Comparison of ENCODE assay signal across 8 cellular contexts in genomic region chr17:64505320-64506200, GRCh38. TPM values are rescaled to one million over a fixed set of nuclear protein-coding genes. Genes with fewer than 3 reads are reported as not detected.
DNase-seq lines count a peak whose midpoint lies in the region; ATAC-seq and TF ChIP-seq lines count a peak whose summit lies in the region.

No MANE protein-coding gene starts in this region.

- peak overlapping the region; percentile 95 for H3K4me3 Mint-ChIP-seq in activated CD4-positive, alpha-beta T cell treated with anti-CD3 and anti-CD28 coated beads, Interleukin-2, amount 10 ng/mL, durations not matched to agents 7 days and 5 days

- TF ChIP-seq CTCF in coronary artery (IDR thresholded peaks at IDR 0.05): no peak

- H3K27ac ChIP-seq in coronary artery: peak overlapping the region; percentile 99 to 100

- no peaks in the 10 kb centered on the region for H3K27me3 Mint-ChIP-seq in activated CD4-positive, alpha-beta T cell treated with anti-CD3 and anti-CD28 coated beads, Interleukin-2, amount 10 ng/mL, durations not matched to agents 7 days and 5 days

- H3K27ac Mint-ChIP-seq in activated CD4-positive, alpha-beta T cell treated with anti-CD3 and anti-CD28 coated beads, Interleukin-2, amount 10 ng/mL, durations not matched to agents 7 days and 5 days: peak overlapping the region; percentile 100

- DNase-seq in EL: peak; percentile 83
- DNase-seq in NCI-H526 (lab: John Stamatoyannopoulos, UW): peak; percentile 54 to 87
- DNase-seq in activated CD4-positive, alpha-beta T cell treated with anti-CD3 and anti-CD28 coated beads, Interleukin-2, amount 10 ng/mL, durations not matched to agents 7 days and 5 days: peak; percentile 91
- DNase-seq in coronary artery (ENCODE audit: low spot score): peak; percentile 95
- DNase-seq in left lobe of liver (ENCODE audit: low spot score): peak; percentile 93
- peak; percentile 73 to 75 for DNase-seq in stimulated activated CD4-positive, alpha-beta T cell treated with anti-CD3 and anti-CD28 coated beads, Interleukin-1b, Interleukin-23, amount 100 ng/mL, for 4 hours (ENCODE audit: low read depth in 2 of 2)

- peak; percentile 0 for ATAC-seq in HG03097 (IDR thresholded peaks at IDR 0.05; ENCODE audit: low FRiP score, unreplicated experiment)
- peak; percentile 71 for ATAC-seq in left lobe of liver
- no peak for ATAC-seq in GM21619 (IDR thresholded peaks at IDR 0.05; ENCODE audit: unreplicated experiment)

- CTCF ChIA-PET in activated CD4-positive, alpha-beta T cell treated with anti-CD3 and anti-CD28 coated beads, Interleukin-2, amount 10 ng/mL, durations not matched to agents 7 days and 5 days (lab: Charles Lee): interaction anchor here (0.6 to 3.0 kb wide), 7 partner anchors 9 to 495 kb away, joined by 3 to 29 read pairs (median 4); partner anchors contain the start of gene POLG2

- peak overlapping the region; percentile 90 for H3K4me3 ChIP-seq in coronary artery

- peaks cover 63% of the 10 kb centered on the region for H3K36me3 Mint-ChIP-seq in activated CD4-positive, alpha-beta T cell treated with anti-CD3 and anti-CD28 coated beads, Interleukin-2, amount 10 ng/mL, durations not matched to agents 7 days and 5 days (ENCODE audit: low read depth)

- no peaks in the 10 kb centered on the region for H3K9me3 Mint-ChIP-seq in activated CD4-positive, alpha-beta T cell treated with anti-CD3 and anti-CD28 coated beads, Interleukin-2, amount 10 ng/mL, durations not matched to agents 7 days and 5 days

- peaks cover 60% of the 10 kb centered on the region for H3K4me1 Mint-ChIP-seq in activated CD4-positive, alpha-beta T cell treated with anti-CD3 and anti-CD28 coated beads, Interleukin-2, amount 10 ng/mL, durations not matched to agents 7 days and 5 days

- POLR2A ChIA-PET in activated CD4-positive, alpha-beta T cell treated with anti-CD3 and anti-CD28 coated beads, Interleukin-2, amount 10 ng/mL, durations not matched to agents 7 days and 5 days (lab: Charles Lee): interaction anchor here (0.6 to 1.2 kb wide), 7 partner anchors 9 to 226 kb away, joined by 3 to 15 read pairs (median 3); partner anchors contain the start of gene POLG2

RNA-seq across cellular contexts. Expression of gene DDX5, which starts 0.5 kb away (rescaled TPM):
- 100 to 1,000 TPM; 797 to 802 TPM for total RNA-seq in activated CD4-positive, alpha-beta T cell treated with anti-CD3 and anti-CD28 coated beads, Interleukin-2, amount 10 ng/mL, durations not matched to agents 7 days and 5 days
- 245 TPM for total RNA-seq in left lobe of liver

RNA-seq across cellular contexts. Expression of gene CEP95, which starts 1.2 kb away (rescaled TPM):
- total RNA-seq in activated CD4-positive, alpha-beta T cell treated with anti-CD3 and anti-CD28 coated beads, Interleukin-2, amount 10 ng/mL, durations not matched to agents 7 days and 5 days: 10 to 100 TPM; 45.4 to 48.1 TPM
- 11.1 TPM for total RNA-seq in left lobe of liver

RNA-seq across cellular contexts. Expression of gene POLG2, which starts 8.7 kb away (rescaled TPM):
- total RNA-seq in activated CD4-positive, alpha-beta T cell treated with anti-CD3 and anti-CD28 coated beads, Interleukin-2, amount 10 ng/mL, durations not matched to agents 7 days and 5 days: 10 to 100 TPM; 36.6 to 37.5 TPM
- total RNA-seq in left lobe of liver: 9.0 TPM

RNA-seq across cellular contexts. Expression of gene MILR1, which starts 56.6 kb away (rescaled TPM):
- total RNA-seq in activated CD4-positive, alpha-beta T cell treated with anti-CD3 and anti-CD28 coated beads, Interleukin-2, amount 10 ng/mL, durations not matched to agents 7 days and 5 days: under 1 TPM in 1 of 2 experiments, not detected in 1; 0.27 TPM
- total RNA-seq in left lobe of liver: 0.33 TPM
